9 cellular contexts compared by ENCODE assay signal in genomic region chr12:64390275-64390851, GRCh38. TPM values are rescaled to one million over a fixed set of nuclear protein-coding genes. Genes with fewer than 3 reads are reported as not detected.
DNase-seq lines count a peak whose midpoint lies in the region; ATAC-seq, FAIRE-seq and TF ChIP-seq lines count a peak whose summit lies in the region.
"Had no signal": no experiment of that assay in that cellular context is flagged by ENCODE, and none has a peak within 500 bp of the region (broad histone marks: within the 10 kb centered on the region; RNA-seq: fewer than 3 reads in every experiment).

C12orf56 (minus strand) TSS chr12:64390758; CDS start chr12:64390565, 193 bp downstream.

- CTCF ChIA-PET in H1 (lab: Charles Lee; ENCODE audit: partially characterized antibody): interaction anchor here (0.6 to 1.8 kb wide), 11 partner anchors 10 to 132 kb away, joined by 3 to 8 read pairs (median 4); no protein-coding TSS in a partner anchor

- H2BK20ac ChIP-seq in H1 (ENCODE audit: low read length): no peak within 1 kb of the TSS

- H3K36me3 ChIP-seq in H1 (ENCODE audit: control insufficient read depth in 2 of 4, insufficient read depth in 4 of 4, low read length in 3 of 4) (no peaks in the 10 kb centered on the region), SJCRH30 (no peaks in the 10 kb centered on the region)

- H3K23me2 ChIP-seq in H1 (ENCODE audit: low read depth, low read length): no peaks in the 10 kb centered on the region

- peak within 1 kb of the TSS; percentile 51 for H3K4me3 Mint-ChIP-seq in neural crest cell

- H2BK12ac ChIP-seq in H1 (ENCODE audit: low read depth, low read length): 0 out of 2 replicates have a peak within 1 kb of the TSS, but pooled peaks have one; percentile 19

- no peak for ATAC-seq in HG03521 (IDR thresholded peaks at IDR 0.05; ENCODE audit: unreplicated experiment)
- ATAC-seq in GM19397 (IDR thresholded peaks at IDR 0.05; ENCODE audit: unreplicated experiment): no peak
- no peak for ATAC-seq in GM21515 (IDR thresholded peaks at IDR 0.05; ENCODE audit: unreplicated experiment)

- peak within 1 kb of the TSS; percentile 72; the same call in 1 of the 2 replicates for H2BK15ac ChIP-seq in H1 (ENCODE audit: low read length)

- H3K79me2 ChIP-seq in H1 (ENCODE audit: control insufficient read depth in 1 of 2, insufficient read depth in 2 of 2, low read length in 2 of 2): no peaks in the 10 kb centered on the region

- no peak within 1 kb of the TSS for H3K4ac ChIP-seq in H1 (replicated peaks; ENCODE audit: insufficient read length, low read depth, low read length)

- TF ChIP-seq CTCF in H1 (IDR thresholded peaks at IDR 0.05; ENCODE audit: control extremely low read depth in 1 of 3, insufficient read depth in 1 of 3, low read depth in 1 of 3, low read length in 3 of 3) (no peak), neural crest cell (conservative IDR thresholded peaks at IDR 0.05) (no peak)

- H3K4me3 ChIP-seq in H1 (ENCODE audit: extremely low read depth in 1 of 4, insufficient read depth in 2 of 4, low read depth in 3 of 4, low read length in 4 of 4) (peak within 1 kb of the TSS; percentile 37 to 62 (median 38)), SJCRH30 (no peak within 1 kb of the TSS)

- H3K56ac ChIP-seq in H1 (replicated peaks; ENCODE audit: insufficient read length, low read depth, low read length): no peak within 1 kb of the TSS

- no peaks in the 10 kb centered on the region for H3K9me3 ChIP-seq in H1 (ENCODE audit: insufficient read depth in 2 of 2, low read depth in 1 of 2, low read length in 1 of 2)
- H3K9me3 ChIP-seq in SJCRH30 (replicated peaks): no peaks in the 10 kb centered on the region

- H4K20me1 ChIP-seq in H1 (replicated peaks in 1 of 2; ENCODE audit: control insufficient read depth in 1 of 2, insufficient read depth in 2 of 2, low read length in 2 of 2): no peaks in the 10 kb centered on the region

- WGBS in H1 (ENCODE audit: extremely low coverage in 1 of 2, insufficient coverage in 1 of 2, insufficient read length in 1 of 2, insufficient replicate concordance in 2 of 2, low coverage in 1 of 2, low lambda C conversion rate in 2 of 2, missing lambda C conversion rate in 1 of 2), 2 experiments: 21% methylated on average over 50 of the region's 66 CpGs; no CpG with 5 or more reads in 1 of the 2 experiments

- H3K27ac ChIP-seq in H1 (ENCODE audit: low read depth, low read length) (no peak within 1 kb of the TSS), SJCRH30 (no peak within 1 kb of the TSS)

- no peak within 1 kb of the TSS for H4K91ac ChIP-seq in H1 (replicated peaks; ENCODE audit: insufficient read length, low read length)

- H3K79me1 ChIP-seq in H1 (ENCODE audit: low read depth, low read length): no peaks in the 10 kb centered on the region

- H3K36me3 Mint-ChIP-seq in neural crest cell (ENCODE audit: low read depth): no peaks in the 10 kb centered on the region

- peak within 1 kb of the TSS; percentile 80 for H4K8ac ChIP-seq in H1 (ENCODE audit: extremely low read depth, insufficient read depth, low read length)

- DNase-seq in DMS79 treated with DMSO at 0.1 percent for 48 hours (lab: John Stamatoyannopoulos, UW): peak; percentile 30
- peak; percentile 23 for DNase-seq in RPMI7951 (ENCODE audit: low read depth)
- DNase-seq in H1 (ENCODE audit: low read depth in 1 of 2, low spot score in 2 of 2): no peak
- peak; percentile 11 for DNase-seq in neural crest cell (ENCODE audit: low read depth, low spot score)
- no peak for DNase-seq in SJCRH30

- H3K18ac ChIP-seq in H1 (ENCODE audit: extremely low read depth, low read length): no peak within 1 kb of the TSS; the same call in 1 of the 2 replicates

- TF ChIP-seq RAD21 in H1 (IDR thresholded peaks at IDR 0.05 in 1 of 2, conservative IDR thresholded peaks at IDR 0.05 in 1 of 2; ENCODE audit: low read depth in 2 of 2, low read length in 2 of 2): peak; percentile 5 to 21; a peak in 2 of 4 replicates

- TF ChIP-seq EP300 in H1 (IDR thresholded peaks at IDR 0.05; ENCODE audit: borderline replicate concordance in 1 of 2, low read depth in 2 of 2, low read length in 2 of 2): no peak

- H3K4me1 Mint-ChIP-seq in neural crest cell: no peaks in the 10 kb centered on the region

- H2BK120ac ChIP-seq in H1 (replicated peaks; ENCODE audit: low read depth, low read length): no peak within 1 kb of the TSS

- peak within 1 kb of the TSS; percentile 95; the same call in 1 of the 2 replicates for H2AFZ ChIP-seq in H1 (ENCODE audit: low read length)

- TF ChIP-seq POLR2A in H1 (IDR thresholded peaks at IDR 0.05; ENCODE audit: control extremely low read depth in 1 of 2, low read depth in 2 of 2, low read length in 2 of 2): peak; percentile 53 to 78

- no peak within 1 kb of the TSS for H3K14ac ChIP-seq in H1 (ENCODE audit: insufficient read length)

- no peak for FAIRE-seq in H1 (lab: Jason Lieb, UNC)

- H3K4me1 ChIP-seq in H1 (replicated peaks in 1 of 4; ENCODE audit: control insufficient read depth in 3 of 4, insufficient read depth in 4 of 4, low read length in 3 of 4) (peaks cover 0 to 2% (median 0%) of the 10 kb centered on the region in 4 experiments; a peak in 3 of 7 replicates), SJCRH30 (no peaks in the 10 kb centered on the region)

- no peak within 1 kb of the TSS for H2BK5ac ChIP-seq in H1 (ENCODE audit: low read depth, low read length)

- peaks cover 7% of the 10 kb centered on the region for H3K27me3 Mint-ChIP-seq in neural crest cell (ENCODE audit: low read depth)

- H3K27me3 ChIP-seq in H1 (replicated peaks in 1 of 4; ENCODE audit: control insufficient read depth in 3 of 4, extremely low read depth in 1 of 4, insufficient read depth in 3 of 4, low read length in 3 of 4) (peaks cover 0 to 8% (median 2%) of the 10 kb centered on the region in 4 experiments; a peak in 5 of 7 replicates), SJCRH30 (no peaks in the 10 kb centered on the region)

- no peak within 1 kb of the TSS for H2AK5ac ChIP-seq in H1 (ENCODE audit: low read depth, low read length)

- H3K27ac Mint-ChIP-seq in neural crest cell (ENCODE audit: unreplicated experiment): no peak within 1 kb of the TSS

- no peaks in the 10 kb centered on the region for H3K9me3 Mint-ChIP-seq in neural crest cell

- H3K23ac ChIP-seq in H1 (ENCODE audit: insufficient read length): no peak within 1 kb of the TSS

- peak within 1 kb of the TSS in 2 of 4 experiments; percentile 21 to 48; a peak in 5 of 7 replicates for H3K9ac ChIP-seq in H1 (replicated peaks in 1 of 4; ENCODE audit: extremely low read depth in 1 of 4, low read depth in 3 of 4, low read length in 3 of 4)

- POLR2A ChIA-PET in H1 (lab: Charles Lee; ENCODE audit: partially characterized antibody): interaction anchor here (1.2 to 2.1 kb wide), 5 partner anchors 9 to 71 kb away, joined by 3 to 10 read pairs (median 5); partner anchors contain the start of gene XPOT

- H4K5ac ChIP-seq in H1 (ENCODE audit: insufficient read length, low read depth, low read length): no peak within 1 kb of the TSS

- peak within 1 kb of the TSS; percentile 52 to 80 for H3K4me2 ChIP-seq in H1 (ENCODE audit: insufficient read depth in 1 of 2, low read depth in 2 of 2, low read length in 2 of 2)

TF ChIP-seq in H1, 55 proteins besides CTCF, POLR2A, EP300 and RAD21 (continues in another document):
- TF ChIP-seq ATF3 (IDR thresholded peaks at IDR 0.05; ENCODE audit: insufficient read depth, low read depth, low read length) (no peak), BACH1 (IDR thresholded peaks at IDR 0.05; ENCODE audit: low read length) (no peak), BRCA1 (IDR thresholded peaks at IDR 0.05; ENCODE audit: low read depth, low read length) (no peak), EZH2 (IDR thresholded peaks at IDR 0.05; ENCODE audit: low read depth, low read length, severe bottlenecking) (peak; percentile 35), CEBPB (IDR thresholded peaks at IDR 0.05; ENCODE audit: low read depth, low read length) (no peak), TBP (IDR thresholded peaks at IDR 0.05; ENCODE audit: low read depth, low read length) (no peak), SUZ12 (IDR thresholded peaks at IDR 0.05; ENCODE audit: low read length) (no peak), KDM1A (IDR thresholded peaks at IDR 0.05; ENCODE audit: borderline replicate concordance, low read length) (no peak), MAX (IDR thresholded peaks at IDR 0.05) (peak; percentile 89), GABPA (IDR thresholded peaks at IDR 0.05; ENCODE audit: borderline replicate concordance, insufficient read depth, low read length) (no peak), TEAD4 (IDR thresholded peaks at IDR 0.05; ENCODE audit: low read depth, low read length) (no peak), HDAC6 (IDR thresholded peaks at IDR 0.05; ENCODE audit: low read depth, low read length) (no peak), NRF1 (IDR thresholded peaks at IDR 0.05; ENCODE audit: low read depth, low read length) (no peak), CBX5 (IDR thresholded peaks at IDR 0.05; ENCODE audit: low read depth, low read length) (no peak), SAP30 (IDR thresholded peaks at IDR 0.05; ENCODE audit: insufficient read depth, insufficient replicate concordance, low read length) (no peak), SIN3A (conservative IDR thresholded peaks at IDR 0.05 in 1 of 2, IDR thresholded peaks at IDR 0.05 in 1 of 2; ENCODE audit: low read depth in 1 of 2, low read length in 2 of 2) (no peak), RFX5 (IDR thresholded peaks at IDR 0.05; ENCODE audit: borderline replicate concordance, low read depth, low read length) (no peak), CHD2 (IDR thresholded peaks at IDR 0.05; ENCODE audit: low read length) (no peak), CHD1 (IDR thresholded peaks at IDR 0.05; ENCODE audit: low read depth, low read length) (no peak), PHF8 (conservative IDR thresholded peaks at IDR 0.05; ENCODE audit: low read depth, low read length) (peak; percentile 70)

RNA-seq across cellular contexts. Expression of gene C12orf56, which starts in this region (rescaled TPM):
- under 0.01 TPM in 1 of 2 replicates, not detected in the other for total RNA-seq in RPMI7951 (2014; rRNA removed; shearing (Covaris generic))
- total RNA-seq in H1 (2021; fragmentation: NEBNext Ultra II Directional; extraction: Animal tissue kit (Norgen Biotek cat#: 25700)): 1.1 TPM in 2 replicates
- 2.0 and 2.9 TPM in 2 replicates for polyA plus RNA-seq in H1 (2011; rRNA removed)
- 2.6 TPM for polyA plus RNA-seq in H1 (2011; cell fraction: cytosol; rRNA removed)
- polyA plus RNA-seq in H1 (2011; cell fraction: nucleus; rRNA removed): 5.7 TPM
- 1.7 to 2.6 TPM (median 2.2 TPM) in 4 replicates for polyA plus RNA-seq in H1 (2012, experiment 1 of 2)
- 0.26 TPM for polyA plus RNA-seq in H1 (2012, experiment 2 of 2)
- 1.4 TPM for polyA plus RNA-seq in H1 (2013, experiment 1 of 2)
- 1.3 TPM for polyA plus RNA-seq in H1 (2013, experiment 2 of 2)
- 2.9 and 5.3 TPM in 2 replicates for polyA minus RNA-seq in H1 (2011; rRNA and poly(A)+ RNA removed)
- polyA minus RNA-seq in H1 (2011; cell fraction: cytosol; rRNA and poly(A)+ RNA removed): 1.0 TPM
- 11.1 TPM for polyA minus RNA-seq in H1 (2011; cell fraction: nucleus; rRNA and poly(A)+ RNA removed)
- total RNA-seq in neural crest cell: 0.51 and 1.2 TPM in 2 replicates
- total RNA-seq in SJCRH30 (2014; rRNA removed; shearing (Covaris generic)): not detected in 2 replicates
- total RNA-seq: dermis microvascular lymphatic vessel endothelial cell had no signal

Comparison
In these comparisons a context has a peak if more than half of its experiments do, and no peak if none do; other contexts are left out.
1. Peak in DNase-seq in RPMI7951; RNA of the gene not detected or under 1 TPM.
2. DNase-seq: peak in DMS79 treated with DMSO at 0.1 percent for 48 hours (single experiment) and neural crest cell (single experiment); none in H1 (0 of 2) and SJCRH30 (0 of 2).